Comparison of ENCODE assay signal across 25 cellular contexts in the genomic region with DNA sequence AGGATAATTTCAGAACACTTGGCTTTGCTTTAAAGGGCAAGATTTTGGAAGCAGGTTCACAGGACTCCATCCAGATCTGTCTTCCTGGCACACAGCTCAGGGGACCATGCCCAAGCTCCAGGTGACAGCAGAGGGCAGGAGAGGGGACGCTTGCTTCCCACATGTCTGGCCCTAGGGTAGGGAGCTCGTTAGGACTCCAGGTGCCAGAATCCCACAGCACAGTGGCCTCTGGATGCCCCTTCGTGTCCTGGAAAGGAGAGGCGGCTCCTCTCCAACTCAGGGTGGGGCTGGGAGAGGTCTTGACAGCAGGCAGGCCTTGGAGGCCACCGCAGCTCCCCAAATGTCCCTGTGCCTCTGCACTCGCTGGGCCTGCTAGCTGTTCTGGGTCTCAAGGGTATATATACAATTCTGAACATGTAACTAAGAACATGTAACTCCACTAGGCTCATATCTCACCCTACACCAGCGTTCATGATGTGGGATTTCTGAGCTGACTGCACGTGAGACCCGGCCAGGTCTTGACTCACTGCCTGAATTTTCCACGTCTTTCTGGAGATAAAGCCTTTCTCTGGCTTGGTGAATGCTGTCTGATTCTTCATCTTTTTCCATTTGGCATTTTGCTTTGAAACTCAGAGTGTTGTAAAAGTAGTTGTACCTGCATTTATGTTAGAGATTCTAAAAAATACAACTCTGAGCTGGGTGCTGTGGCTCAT. TPM values are rescaled to one million over a fixed set of nuclear protein-coding genes. Genes with fewer than 3 reads are reported as not detected.
DNase-seq lines count a peak whose midpoint lies in the region; ATAC-seq and TF ChIP-seq lines count a peak whose summit lies in the region.
"Had no signal": no experiment of that assay in that cellular context is flagged by ENCODE, and none has a peak within 500 bp of the region (broad histone marks: within the 10 kb centered on the region; RNA-seq: fewer than 3 reads in every experiment).

No MANE protein-coding gene starts in this region.

- no peak overlapping the region for H3K4me3 Mint-ChIP-seq in CD4-positive, alpha-beta memory T cell
- H3K4me3 Mint-ChIP-seq: activated naive CD8-positive, alpha-beta T cell treated with anti-CD3 and anti-CD28 coated beads, Interleukin-2, amount 10 ng/mL, durations not matched to agents 7 days and 5 days; activated T-helper 1 cell treated with anti-CD3 and anti-CD28 coated beads, Interleukin-12 subunit alpha, Interleukin-12 subunit beta, Interleukin-2, Interleukin-4 antibody, amounts not matched to agents 30 ng/mL and 10 ng/mL and 1 ng/mL, durations not matched to agents 14 hours and 24 hours and 36 hours; stimulated activated effector memory CD8-positive, alpha-beta T cell treated with anti-CD3 and anti-CD28 coated beads, Interleukin-12 subunit alpha, Interleukin-12 subunit beta, amount 100 ng/mL, for 72 hours had no signal

- CTCF ChIA-PET in SK-N-SH (lab: Yijun Ruan, JAX) = interaction anchor here (0.8 to 1.8 kb wide), 13 partner anchors 8 to 652 kb away, joined by 3 to 10 read pairs (median 4); no protein-coding TSS in a partner anchor
- CTCF ChIA-PET in PC-3 (lab: Charles Lee) = no interaction called here
- CTCF ChIA-PET in CD4-positive, alpha-beta memory T cell (lab: Charles Lee; ENCODE audit: partially characterized antibody) = no interaction called here

- DNase-seq in SK-N-SH = peak; percentile 49
- no peak for DNase-seq in PC-3
- DNase-seq in heart right ventricle = peak; percentile 9 to 14
- DNase-seq in sciatic nerve (ENCODE audit: low spot score) = no peak
- DNase-seq in CD4-positive, alpha-beta memory T cell = no peak
- DNase-seq in testis = no peak
- DNase-seq: activated CD4-positive, CD25-positive, alpha-beta regulatory T cell; activated naive CD8-positive, alpha-beta T cell treated with anti-CD3 and anti-CD28 coated beads, Interleukin-2, amount 10 ng/mL, durations not matched to agents 7 days and 5 days; effector CD4-positive, alpha-beta T cell; esophagus squamous epithelium; GOT3; hippocampal formation; kidney; NCI-H1930; tibial artery had no signal

- H4K20me1 ChIP-seq in SK-N-SH (ENCODE audit: insufficient read depth) = no peaks in the 10 kb centered on the region
- no peaks in the 10 kb centered on the region for H4K20me1 ChIP-seq in PC-3 (ENCODE audit: low read length)

- intact Hi-C loops in PC-3 (cut with micrococcal nuclease) = no loop called here
- intact Hi-C loops in heart right ventricle (cut with DNase I) = no loop called here
- intact Hi-C loops in sciatic nerve (cut with DNase I) = no loop called here
- intact Hi-C loops in CD4-positive, alpha-beta memory T cell (cut with micrococcal nuclease) = no loop called here
- intact Hi-C loops in testis (cut with DNase I; ENCODE audit: low total_unique reads) = no loop called here

- peaks cover 0 to 2% of the 10 kb centered on the region in 2 donors for H3K27me3 Mint-ChIP-seq in CD4-positive, alpha-beta memory T cell

- H2AFZ ChIP-seq in SK-N-SH (ENCODE audit: low read depth) (no peak overlapping the region), PC-3 (ENCODE audit: low read length) (no peak overlapping the region)

- H3K36me3 ChIP-seq in SK-N-SH (replicated peaks in 1 of 2; ENCODE audit: control insufficient read depth in 1 of 2, insufficient read depth in 2 of 2, low read length in 1 of 2) (no peaks in the 10 kb centered on the region), PC-3 (ENCODE audit: low read depth, low read length) (no peaks in the 10 kb centered on the region), heart right ventricle (no peaks in the 10 kb centered on the region), testis (ENCODE audit: low read depth, missing control alignments) (no peaks in the 10 kb centered on the region)
- no peaks in the 10 kb centered on the region for H3K36me3 ChIP-seq in CD4-positive, alpha-beta memory T cell (ENCODE audit: insufficient read depth, low read length)
- H3K36me3 ChIP-seq: esophagus squamous epithelium, tibial artery had no signal

- no peak for TF ChIP-seq POLR2A in testis (IDR thresholded peaks at IDR 0.05)

- 80% methylated on average over 8 of the region's 10 CpGs for WGBS in SK-N-SH (ENCODE audit: low lambda C conversion rate)
- 62 to 63% methylated on average over 10 of the region's 10 CpGs for WGBS in heart right ventricle, 2 donors
- 51 to 57% methylated on average over 10 of the region's 10 CpGs for WGBS in testis, 2 donors

- H3K79me2 ChIP-seq in SK-N-SH (ENCODE audit: insufficient read depth) (no peaks in the 10 kb centered on the region), PC-3 (ENCODE audit: low read length) (no peaks in the 10 kb centered on the region)

- no peak for TF ChIP-seq EP300 in SK-N-SH (IDR thresholded peaks at IDR 0.05; ENCODE audit: borderline replicate concordance in 1 of 2, low read depth in 1 of 2, low read length in 1 of 2)

- no TSS peak for BruUV-seq in PC-3 (replicated peaks; lab: Mats Ljungman, UMichigan)

- H3K9me2 ChIP-seq in SK-N-SH (no peaks in the 10 kb centered on the region), PC-3 (replicated peaks; ENCODE audit: low read length) (no peaks in the 10 kb centered on the region)

- ATAC-seq in SK-N-SH treated with all-trans-retinoic acid at 6 μM for 48 hours (no peak), PC-3 (no peak), heart right ventricle (peak in 6 of 8 donors; percentile 19 to 93 (median 70)), sciatic nerve (peak; percentile 33), GM21786 (IDR thresholded peaks at IDR 0.05; ENCODE audit: unreplicated experiment) (no peak)
- ATAC-seq: K562; stimulated activated effector memory CD8-positive, alpha-beta T cell treated with anti-CD3 and anti-CD28 coated beads, Interleukin-12 subunit alpha, Interleukin-12 subunit beta, amount 100 ng/mL, for 72 hours had no signal

- peak overlapping the region in 1 of 2 experiments; percentile 39; a peak in 1 of 4 replicates for H3K27ac ChIP-seq in SK-N-SH (ENCODE audit: low read depth in 2 of 2, low read length in 1 of 2)
- H3K27ac ChIP-seq in PC-3 (ENCODE audit: low read length) = no peak overlapping the region
- H3K27ac ChIP-seq in heart right ventricle = no peak overlapping the region
- no peak overlapping the region for H3K27ac ChIP-seq in CD4-positive, alpha-beta memory T cell (ENCODE audit: low read depth, low read length)
- H3K27ac ChIP-seq in testis = no peak overlapping the region
- H3K27ac ChIP-seq: C4-2B, esophagus squamous epithelium, tibial artery had no signal

- POLR2A ChIA-PET in SK-N-SH (lab: Yijun Ruan, JAX) (no interaction called here), PC-3 (lab: Charles Lee; ENCODE audit: unreplicated experiment) (interaction anchor here (0.6 kb wide), 1 partner anchor 285 kb away, joined by 14 read pairs; no protein-coding TSS in a partner anchor)
- POLR2A ChIA-PET in CD4-positive, alpha-beta memory T cell (lab: Charles Lee; ENCODE audit: partially characterized antibody) = no interaction called here

- H3K4me2 ChIP-seq in SK-N-SH (no peak overlapping the region), PC-3 (ENCODE audit: low read length) (no peak overlapping the region)

- no peaks in the 10 kb centered on the region for H3K9me3 ChIP-seq in SK-N-SH
- no peaks in the 10 kb centered on the region for H3K9me3 ChIP-seq in PC-3 (ENCODE audit: low read length)
- no peaks in the 10 kb centered on the region for H3K9me3 ChIP-seq in heart right ventricle
- no peaks in the 10 kb centered on the region for H3K9me3 ChIP-seq in CD4-positive, alpha-beta memory T cell (ENCODE audit: control insufficient read depth in 1 of 2, low read length in 2 of 2)
- H3K9me3 ChIP-seq in testis = no peaks in the 10 kb centered on the region
- H3K9me3 ChIP-seq: esophagus squamous epithelium, tibial artery had no signal

- peaks cover 0 to 2% (median 0%) of the 10 kb centered on the region in 4 donors for H3K4me1 Mint-ChIP-seq in CD4-positive, alpha-beta memory T cell
- H3K4me1 Mint-ChIP-seq: activated naive CD8-positive, alpha-beta T cell treated with anti-CD3 and anti-CD28 coated beads, Interleukin-2, amount 10 ng/mL, durations not matched to agents 7 days and 5 days; stimulated activated effector memory CD8-positive, alpha-beta T cell treated with anti-CD3 and anti-CD28 coated beads, Interleukin-12 subunit alpha, Interleukin-12 subunit beta, amount 100 ng/mL, for 72 hours had no signal

- no peaks in the 10 kb centered on the region for H3K36me3 Mint-ChIP-seq in CD4-positive, alpha-beta memory T cell
- H3K36me3 Mint-ChIP-seq: activated naive CD8-positive, alpha-beta T cell treated with anti-CD3 and anti-CD28 coated beads, Interleukin-2, amount 10 ng/mL, durations not matched to agents 7 days and 5 days; stimulated activated effector memory CD8-positive, alpha-beta T cell treated with anti-CD3 and anti-CD28 coated beads, Interleukin-12 subunit alpha, Interleukin-12 subunit beta, amount 100 ng/mL, for 72 hours had no signal

- H3K9ac ChIP-seq in SK-N-SH = no peak overlapping the region
- H3K9ac ChIP-seq in PC-3 (ENCODE audit: low read length) = no peak overlapping the region

- TF ChIP-seq CTCF in SK-N-SH (IDR thresholded peaks at IDR 0.05) (no peak), PC-3 (conservative IDR thresholded peaks at IDR 0.05; ENCODE audit: low read depth, low read length) (0 out of 2 replicates have a peak, but pooled peaks have one; percentile 8), heart right ventricle (IDR thresholded peaks at IDR 0.05) (peak in 1 of 9 donors; percentile 4), testis (IDR thresholded peaks at IDR 0.05) (no peak)

- peak; percentile 39; the same call in 1 of the 2 replicates for TF ChIP-seq RAD21 in SK-N-SH (IDR thresholded peaks at IDR 0.05; ENCODE audit: low read length)

- H3K4me3 ChIP-seq in SK-N-SH (ENCODE audit: low read depth in 2 of 2, low read length in 1 of 2) (no peak overlapping the region), PC-3 (ENCODE audit: low read length) (no peak overlapping the region), heart right ventricle (no peak overlapping the region), testis (no peak overlapping the region)
- no peak overlapping the region for H3K4me3 ChIP-seq in CD4-positive, alpha-beta memory T cell (ENCODE audit: low read length in 2 of 2)
- H3K4me3 ChIP-seq: esophagus squamous epithelium, K562, tibial artery had no signal

- H3F3A ChIP-seq in SK-N-SH (replicated peaks; ENCODE audit: insufficient read depth) (no peaks in the 10 kb centered on the region), PC-3 (ENCODE audit: low read length, unreplicated experiment) (no peaks in the 10 kb centered on the region)

- H3K27me3 ChIP-seq in SK-N-SH (ENCODE audit: insufficient read depth) = no peaks in the 10 kb centered on the region
- H3K27me3 ChIP-seq in PC-3 (ENCODE audit: low read length) = no peaks in the 10 kb centered on the region
- H3K27me3 ChIP-seq in heart right ventricle = peaks cover 0 to 4% (median 0%) of the 10 kb centered on the region in 7 donors
- H3K27me3 ChIP-seq in CD4-positive, alpha-beta memory T cell (ENCODE audit: insufficient read depth, low read length) = no peaks in the 10 kb centered on the region
- no peaks in the 10 kb centered on the region for H3K27me3 ChIP-seq in testis

- H3K9me3 Mint-ChIP-seq in CD4-positive, alpha-beta memory T cell = no peaks in the 10 kb centered on the region
- H3K9me3 Mint-ChIP-seq: activated naive CD8-positive, alpha-beta T cell treated with anti-CD3 and anti-CD28 coated beads, Interleukin-2, amount 10 ng/mL, durations not matched to agents 7 days and 5 days; activated T-helper 1 cell treated with anti-CD3 and anti-CD28 coated beads, Interleukin-12 subunit alpha, Interleukin-12 subunit beta, Interleukin-2, Interleukin-4 antibody, amounts not matched to agents 30 ng/mL and 10 ng/mL and 1 ng/mL, durations not matched to agents 14 hours and 24 hours and 36 hours; stimulated activated effector memory CD8-positive, alpha-beta T cell treated with anti-CD3 and anti-CD28 coated beads, Interleukin-12 subunit alpha, Interleukin-12 subunit beta, amount 100 ng/mL, for 72 hours had no signal

- no peak overlapping the region for H3K27ac Mint-ChIP-seq in CD4-positive, alpha-beta memory T cell
- H3K27ac Mint-ChIP-seq: activated naive CD8-positive, alpha-beta T cell treated with anti-CD3 and anti-CD28 coated beads, Interleukin-2, amount 10 ng/mL, durations not matched to agents 7 days and 5 days; activated T-helper 1 cell treated with anti-CD3 and anti-CD28 coated beads, Interleukin-12 subunit alpha, Interleukin-12 subunit beta, Interleukin-2, Interleukin-4 antibody, amounts not matched to agents 30 ng/mL and 10 ng/mL and 1 ng/mL, durations not matched to agents 14 hours and 24 hours and 36 hours; stimulated activated effector memory CD8-positive, alpha-beta T cell treated with anti-CD3 and anti-CD28 coated beads, Interleukin-12 subunit alpha, Interleukin-12 subunit beta, amount 100 ng/mL, for 72 hours had no signal

- H3K4me1 ChIP-seq in SK-N-SH (ENCODE audit: control insufficient read depth in 1 of 2, insufficient read depth in 2 of 2, low read depth in 1 of 2, low read length in 1 of 2) (peaks cover 8 to 32% of the 10 kb centered on the region in 2 experiments; a peak in 2 of 4 replicates), PC-3 (ENCODE audit: insufficient read depth, low read length) (peaks cover 13% of the 10 kb centered on the region), heart right ventricle (peaks cover 0 to 20% (median 6%) of the 10 kb centered on the region in 9 donors), testis (no peaks in the 10 kb centered on the region)
- H3K4me1 ChIP-seq in CD4-positive, alpha-beta memory T cell (ENCODE audit: insufficient read depth, low read length) = no peaks in the 10 kb centered on the region
- H3K4me1 ChIP-seq: tibial artery had no signal

RNA-seq across cellular contexts. Expression of gene MARCHF10, which starts 52.8 kb away (rescaled TPM):
- polyA plus RNA-seq in SK-N-SH (2012; rRNA removed) (0.05 and 0.16 TPM in 2 replicates), heart right ventricle (under 1 TPM in 1 of 2 donors, not detected in 1; 0.04 TPM), testis (ENCODE audit: insufficient read depth, low read depth, low replicate concordance) (266 TPM)
- polyA plus RNA-seq in SK-N-SH (2012; cell fraction: cytosol; rRNA removed) = 0.21 and 0.30 TPM in 2 replicates
- 0.76 and 1.2 TPM in 2 replicates for polyA plus RNA-seq in SK-N-SH (2012; cell fraction: nucleus; rRNA removed)
- total RNA-seq in PC-3 (2014; rRNA removed) (not detected in 2 replicates), heart right ventricle (not detected), sciatic nerve (2.1 TPM), testis (100 to 1,000 TPM in 1 of 2 donors, 10 to 100 TPM in 1; 61.5 to 118 TPM)
- under 1 TPM; 0.23 to 0.89 TPM for total RNA-seq in CD4-positive, alpha-beta memory T cell
- under 1 TPM; 0.15 to 0.66 TPM for polyA plus RNA-seq in CD4-positive, alpha-beta memory T cell
- total RNA-seq: A673; activated T-helper 1 cell treated with anti-CD3 and anti-CD28 coated beads, Interleukin-12 subunit alpha, Interleukin-12 subunit beta, Interleukin-2, Interleukin-4 antibody, amounts not matched to agents 30 ng/mL and 10 ng/mL and 1 ng/mL, durations not matched to agents 14 hours and 24 hours and 36 hours; esophagus squamous epithelium; K562; OCI-LY7; pulmonary artery endothelial cell; T-helper 2 cell treated with Interferon-gamma antibody and Interleukin-4, amounts not matched to agents 100 ng/mL and 5 ng/mL, for 36 hours had no signal
- polyA plus RNA-seq: K562 had no signal

Comparison
In these comparisons a context has a peak if more than half of its experiments do, and no peak if none do; other contexts are left out.
1. DNase-seq: peak in SK-N-SH (single experiment) and heart right ventricle (2 of 2); none in PC-3 (single experiment), sciatic nerve (single experiment), CD4-positive, alpha-beta memory T cell (0 of 5) and testis (single experiment).
2. ATAC-seq: peak in heart right ventricle (6 of 8) and sciatic nerve (single experiment); none in SK-N-SH treated with all-trans-retinoic acid at 6 μM for 48 hours (single experiment), PC-3 (single experiment) and GM21786 (single experiment).
3. RNA of gene MARCHF10, which starts 52.8 kb away (total RNA-seq): 61.5 to 118 TPM in testis; 2.1 TPM in sciatic nerve (single experiment), 0.23 to 0.89 TPM in CD4-positive, alpha-beta memory T cell, not detected in PC-3 and not detected in heart right ventricle; every median in the first group is over 10 times any median in the second.